In the genomic region with DNA sequence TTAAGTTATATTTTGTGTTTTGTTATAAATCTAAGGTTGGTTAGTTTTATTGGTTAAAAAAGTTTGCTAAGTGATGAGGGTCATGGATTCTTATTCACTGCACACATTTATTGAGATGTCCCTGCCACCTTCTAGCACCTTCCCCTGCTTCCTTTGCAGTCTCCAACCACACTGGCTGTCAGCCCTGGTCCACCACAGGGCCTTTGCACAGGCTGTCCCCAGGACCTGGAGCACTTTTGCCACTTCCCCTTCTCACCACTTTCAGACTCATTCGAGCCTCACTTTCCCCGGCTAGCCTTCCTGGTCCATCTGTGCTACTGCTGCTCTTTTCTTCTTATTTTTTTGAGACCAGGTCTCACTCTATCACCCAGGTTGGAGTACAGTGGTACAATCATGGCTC, we compare ENCODE assay signal across 22 cellular contexts.
"Had no signal": no experiment of that assay in that cellular context is flagged by ENCODE, and none has a peak within 500 bp of the region (broad histone marks: within the 10 kb centered on the region; RNA-seq: fewer than 3 reads in every experiment).

No MANE protein-coding gene starts in this region.

- H3K4me3 Mint-ChIP-seq: activated CD8-positive, alpha-beta memory T cell treated with anti-CD3 and anti-CD28 coated beads, Interleukin-2, amount 10 ng/mL, durations not matched to agents 7 days and 5 days; activated naive CD8-positive, alpha-beta T cell treated with anti-CD3 and anti-CD28 coated beads, Interleukin-2, amount 10 ng/mL, durations not matched to agents 7 days and 5 days; activated T-cell treated with anti-CD3 and anti-CD28 coated beads, Interleukin-2, amount 50 U/mL, for 24 hours; activated T-helper 1 cell treated with anti-CD3 and anti-CD28 coated beads, Interleukin-12 subunit alpha, Interleukin-12 subunit beta, Interleukin-2, Interleukin-4 antibody, amounts not matched to agents 30 ng/mL and 10 ng/mL and 1 ng/mL, durations not matched to agents 14 hours and 24 hours and 36 hours; T-helper 1 cell treated with Interleukin-12 subunit alpha and Interleukin-12 subunit beta and Interleukin-4 antibody, amounts not matched to agents 30 μg/mL and 1 μg/mL, for 36 hours had no signal

- H3K9me3 ChIP-seq: adrenal gland, breast epithelium had no signal

- H3K27me3 ChIP-seq: adrenal gland, breast epithelium had no signal

- ATAC-seq: activated CD4-positive, CD25-positive, alpha-beta regulatory T cell treated with anti-CD3 and anti-CD28 coated beads, Interleukin-2, amount 50 U/mL, for 24 hours; activated CD8-positive, alpha-beta memory T cell treated with anti-CD3 and anti-CD28 coated beads, Interleukin-2, amount 10 ng/mL, durations not matched to agents 7 days and 5 days had no signal

- H3K27ac Mint-ChIP-seq: activated CD8-positive, alpha-beta memory T cell treated with anti-CD3 and anti-CD28 coated beads, Interleukin-2, amount 10 ng/mL, durations not matched to agents 7 days and 5 days; activated naive CD8-positive, alpha-beta T cell treated with anti-CD3 and anti-CD28 coated beads, Interleukin-2, amount 10 ng/mL, durations not matched to agents 7 days and 5 days; activated T-cell treated with anti-CD3 and anti-CD28 coated beads, Interleukin-2, amount 50 U/mL, for 24 hours; T-helper 1 cell treated with Interleukin-12 subunit alpha and Interleukin-12 subunit beta and Interleukin-4 antibody, amounts not matched to agents 30 μg/mL and 1 μg/mL, for 36 hours had no signal

- H3K4me3 ChIP-seq: adrenal gland, breast epithelium had no signal

- H3K27me3 Mint-ChIP-seq: activated CD8-positive, alpha-beta memory T cell treated with anti-CD3 and anti-CD28 coated beads, Interleukin-2, amount 10 ng/mL, durations not matched to agents 7 days and 5 days; activated naive CD8-positive, alpha-beta T cell treated with anti-CD3 and anti-CD28 coated beads, Interleukin-2, amount 10 ng/mL, durations not matched to agents 7 days and 5 days; activated T-cell treated with anti-CD3 and anti-CD28 coated beads, Interleukin-2, amount 50 U/mL, for 24 hours had no signal

- H3K9me3 Mint-ChIP-seq: activated naive CD8-positive, alpha-beta T cell treated with anti-CD3 and anti-CD28 coated beads, Interleukin-2, amount 10 ng/mL, durations not matched to agents 7 days and 5 days; activated T-cell treated with anti-CD3 and anti-CD28 coated beads, Interleukin-2, amount 50 U/mL, for 24 hours; activated T-helper 1 cell treated with anti-CD3 and anti-CD28 coated beads, Interleukin-12 subunit alpha, Interleukin-12 subunit beta, Interleukin-2, Interleukin-4 antibody, amounts not matched to agents 30 ng/mL and 10 ng/mL and 1 ng/mL, durations not matched to agents 14 hours and 24 hours and 36 hours; T-helper 1 cell treated with Interleukin-12 subunit alpha and Interleukin-12 subunit beta and Interleukin-4 antibody, amounts not matched to agents 30 μg/mL and 1 μg/mL, for 36 hours had no signal

- H3K36me3 ChIP-seq: adrenal gland, breast epithelium had no signal

- DNase-seq: activated CD4-positive, alpha-beta T cell treated with anti-CD3 and anti-CD28 coated beads for 4 hours; activated CD4-positive, alpha-beta T cell treated with anti-CD3 and anti-CD28 coated beads, Interleukin-2, amount 50 U/mL, for 48 hours; activated CD8-positive, alpha-beta memory T cell treated with anti-CD3 and anti-CD28 coated beads, Interleukin-2, amount 10 ng/mL, durations not matched to agents 7 days and 5 days; activated effector memory CD4-positive, alpha-beta T cell treated with Interleukin-2 at 50 U/mL for 16 hours; activated naive CD4-positive, alpha-beta T cell treated with Interleukin-2 at 50 U/mL for 16 hours; activated naive CD8-positive, alpha-beta T cell treated with anti-CD3 and anti-CD28 coated beads, Interleukin-2, amount 10 ng/mL, durations not matched to agents 7 days and 5 days; activated T-cell treated with anti-CD3 and anti-CD28 coated beads, Interleukin-2, amount 50 U/mL, for 24 hours; adrenal gland; anterior cingulate cortex; caudate nucleus; Kasumi-1; NCI-H1105 treated with DMSO at 0.1 percent for 48 hours; NCI-H1436 treated with DMSO at 0.1 percent for 48 hours; NCI-H187; NCI-H2081; NCI-H510A treated with DMSO at 0.1 percent for 48 hours; NCI-H69; SHP77 treated with DMSO at 0.1 percent for 48 hours had no signal
